Comparison of ENCODE assay signal across 8 cellular contexts in the genomic region with DNA sequence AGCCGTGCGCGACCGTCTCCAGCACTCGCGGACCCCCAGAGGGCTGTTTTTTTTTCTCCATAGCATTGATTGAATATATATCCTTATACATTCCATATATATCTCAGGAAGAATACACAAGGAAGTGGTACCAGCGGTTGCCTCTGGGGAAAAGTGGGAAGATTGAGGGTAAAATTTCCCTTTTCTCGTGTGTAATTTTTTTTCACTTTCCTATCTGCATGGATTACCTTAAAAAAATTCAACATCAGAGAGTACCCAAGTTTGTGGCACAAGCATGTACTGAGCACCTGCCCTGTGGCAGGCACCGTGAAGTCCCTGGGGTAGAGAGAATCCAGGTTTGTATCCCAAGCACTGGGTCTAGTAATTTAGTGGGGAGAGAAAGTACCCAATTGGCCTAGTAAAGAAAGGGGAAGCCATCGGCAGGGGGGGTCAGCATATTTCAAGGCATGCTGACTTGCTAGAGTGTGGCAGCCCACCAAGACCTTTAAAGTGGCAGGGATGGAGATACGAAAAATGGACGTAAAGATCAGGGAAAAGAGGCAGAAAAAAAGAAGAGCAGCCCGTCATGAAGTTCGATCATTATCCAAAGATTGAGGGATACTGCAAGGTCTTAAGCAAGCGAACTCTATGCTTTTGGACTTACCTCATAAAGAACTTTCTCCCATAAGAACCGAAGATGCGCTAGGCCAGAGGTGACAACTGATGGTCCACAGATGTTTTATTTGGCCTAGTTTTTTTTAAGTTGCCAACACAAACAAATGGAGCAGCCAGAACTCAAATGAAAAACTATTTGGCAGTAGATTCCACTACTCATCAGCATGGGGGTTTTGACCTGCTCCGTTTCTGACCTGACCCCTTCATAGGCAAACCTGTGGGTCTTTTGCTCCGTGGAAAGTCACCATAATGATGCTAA. TPM values are rescaled to one million over a fixed set of nuclear protein-coding genes. Genes with fewer than 3 reads are reported as not detected.
DNase-seq lines count a peak whose midpoint lies in the region; ATAC-seq and TF ChIP-seq lines count a peak whose summit lies in the region.

No MANE protein-coding gene starts in this region.

- H2AFZ ChIP-seq in SK-N-SH (ENCODE audit: low read depth): peak overlapping the region; percentile 84

- no peak for TF ChIP-seq RAD21 in SK-N-SH (IDR thresholded peaks at IDR 0.05; ENCODE audit: low read length)

- H3K4me1 Mint-ChIP-seq in activated T-helper 1 cell treated with anti-CD3 and anti-CD28 coated beads, Interleukin-12 subunit alpha, Interleukin-12 subunit beta, Interleukin-2, Interleukin-4 antibody, amounts not matched to agents 30 ng/mL and 10 ng/mL and 1 ng/mL, durations not matched to agents 14 hours and 24 hours and 36 hours (ENCODE audit: low read depth): peaks cover 36% of the 10 kb centered on the region
- peaks cover 33% of the 10 kb centered on the region for H3K4me1 Mint-ChIP-seq in stimulated activated naive CD8-positive, alpha-beta T cell treated with anti-CD3 and anti-CD28 coated beads, Interleukin-15, amount 100 ng/mL, for 72 hours

- H3K79me2 ChIP-seq in SK-N-SH (ENCODE audit: insufficient read depth): peaks cover 32% of the 10 kb centered on the region

- no peaks in the 10 kb centered on the region for H3K9me3 Mint-ChIP-seq in activated T-helper 1 cell treated with anti-CD3 and anti-CD28 coated beads, Interleukin-12 subunit alpha, Interleukin-12 subunit beta, Interleukin-2, Interleukin-4 antibody, amounts not matched to agents 30 ng/mL and 10 ng/mL and 1 ng/mL, durations not matched to agents 14 hours and 24 hours and 36 hours
- H3K9me3 Mint-ChIP-seq in stimulated activated naive CD8-positive, alpha-beta T cell treated with anti-CD3 and anti-CD28 coated beads, Interleukin-15, amount 100 ng/mL, for 72 hours: no peaks in the 10 kb centered on the region

- peaks cover 27% of the 10 kb centered on the region for H3K27me3 Mint-ChIP-seq in activated T-helper 1 cell treated with anti-CD3 and anti-CD28 coated beads, Interleukin-12 subunit alpha, Interleukin-12 subunit beta, Interleukin-2, Interleukin-4 antibody, amounts not matched to agents 30 ng/mL and 10 ng/mL and 1 ng/mL, durations not matched to agents 14 hours and 24 hours and 36 hours (ENCODE audit: insufficient read depth)
- no peaks in the 10 kb centered on the region for H3K27me3 Mint-ChIP-seq in stimulated activated naive CD8-positive, alpha-beta T cell treated with anti-CD3 and anti-CD28 coated beads, Interleukin-15, amount 100 ng/mL, for 72 hours

- ATAC-seq in SK-N-SH treated with all-trans-retinoic acid at 6 μM for 48 hours (no peak), GM21381 (IDR thresholded peaks at IDR 0.05; ENCODE audit: unreplicated experiment) (no peak)
- no peak for ATAC-seq in stimulated activated naive CD8-positive, alpha-beta T cell treated with anti-CD3 and anti-CD28 coated beads, Interleukin-15, amount 100 ng/mL, for 72 hours

- H3K4me3 Mint-ChIP-seq in activated T-helper 1 cell treated with anti-CD3 and anti-CD28 coated beads, Interleukin-12 subunit alpha, Interleukin-12 subunit beta, Interleukin-2, Interleukin-4 antibody, amounts not matched to agents 30 ng/mL and 10 ng/mL and 1 ng/mL, durations not matched to agents 14 hours and 24 hours and 36 hours: peak overlapping the region; percentile 99
- H3K4me3 Mint-ChIP-seq in stimulated activated naive CD8-positive, alpha-beta T cell treated with anti-CD3 and anti-CD28 coated beads, Interleukin-15, amount 100 ng/mL, for 72 hours: peak overlapping the region; percentile 99

- H3K27me3 ChIP-seq in SK-N-SH (ENCODE audit: insufficient read depth) (no peaks in the 10 kb centered on the region), iPS-15b (ENCODE audit: control insufficient read depth, insufficient read depth, low read length) (no peaks in the 10 kb centered on the region)

- H3K27ac ChIP-seq in SK-N-SH (ENCODE audit: low read depth in 2 of 2, low read length in 1 of 2): peak overlapping the region; percentile 79 to 98

- H3K36me3 Mint-ChIP-seq in activated T-helper 1 cell treated with anti-CD3 and anti-CD28 coated beads, Interleukin-12 subunit alpha, Interleukin-12 subunit beta, Interleukin-2, Interleukin-4 antibody, amounts not matched to agents 30 ng/mL and 10 ng/mL and 1 ng/mL, durations not matched to agents 14 hours and 24 hours and 36 hours (ENCODE audit: low read depth): peaks cover 23% of the 10 kb centered on the region

- H3K9ac ChIP-seq in SK-N-SH (peak overlapping the region; percentile 73), iPS-15b (ENCODE audit: low read depth, low read length) (peak overlapping the region; percentile 93)

- H3K4me1 ChIP-seq in SK-N-SH (ENCODE audit: control insufficient read depth in 1 of 2, insufficient read depth in 2 of 2, low read depth in 1 of 2, low read length in 1 of 2) (peaks cover 12 to 23% of the 10 kb centered on the region in 2 experiments; a peak in 3 of 4 replicates), iPS-15b (ENCODE audit: control insufficient read depth, insufficient read depth, low read length) (peaks cover 10% of the 10 kb centered on the region)

- WGBS in SK-N-SH (ENCODE audit: low lambda C conversion rate): 56% methylated on average over 19 of the region's 19 CpGs

- no peaks in the 10 kb centered on the region for H3K9me2 ChIP-seq in SK-N-SH

- intact Hi-C loops in activated T-helper 1 cell treated with anti-CD3 and anti-CD28 coated beads, Interleukin-12 subunit alpha, Interleukin-12 subunit beta, Interleukin-2, Interleukin-4 antibody, amounts not matched to agents 30 ng/mL and 10 ng/mL and 1 ng/mL, durations not matched to agents 14 hours and 24 hours and 36 hours (cut with micrococcal nuclease): no loop called here
- intact Hi-C loops in posterior vena cava (cut with DNase I): no loop called here

- H3K4me3 ChIP-seq in SK-N-SH (ENCODE audit: low read depth in 2 of 2, low read length in 1 of 2) (peak overlapping the region; percentile 49 to 69), iPS-15b (ENCODE audit: low read depth, low read length) (peak overlapping the region; percentile 90)

- TF ChIP-seq EP300 in SK-N-SH (IDR thresholded peaks at IDR 0.05; ENCODE audit: borderline replicate concordance in 1 of 2, low read depth in 1 of 2, low read length in 1 of 2): no peak

- H3K27ac Mint-ChIP-seq in activated T-helper 1 cell treated with anti-CD3 and anti-CD28 coated beads, Interleukin-12 subunit alpha, Interleukin-12 subunit beta, Interleukin-2, Interleukin-4 antibody, amounts not matched to agents 30 ng/mL and 10 ng/mL and 1 ng/mL, durations not matched to agents 14 hours and 24 hours and 36 hours: peak overlapping the region; percentile 100
- peak overlapping the region; percentile 99 for H3K27ac Mint-ChIP-seq in stimulated activated naive CD8-positive, alpha-beta T cell treated with anti-CD3 and anti-CD28 coated beads, Interleukin-15, amount 100 ng/mL, for 72 hours

- CTCF ChIA-PET in SK-N-SH (lab: Yijun Ruan, JAX): no interaction called here

- H3F3A ChIP-seq in SK-N-SH (replicated peaks; ENCODE audit: insufficient read depth): peaks cover 11% of the 10 kb centered on the region

- H3K9me3 ChIP-seq in SK-N-SH (no peaks in the 10 kb centered on the region), iPS-15b (ENCODE audit: control insufficient read depth, insufficient read depth, low read length) (no peaks in the 10 kb centered on the region)

- H3K36me3 ChIP-seq in SK-N-SH (replicated peaks in 1 of 2; ENCODE audit: control insufficient read depth in 1 of 2, insufficient read depth in 2 of 2, low read length in 1 of 2): peaks cover 20 to 21% of the 10 kb centered on the region in 2 experiments
- peaks cover 3% of the 10 kb centered on the region for H3K36me3 ChIP-seq in iPS-15b (ENCODE audit: control insufficient read depth, insufficient read depth, low read length)

- DNase-seq in SK-N-SH (no peak), posterior vena cava (ENCODE audit: low spot score) (no peak), SW 1271 (lab: John Stamatoyannopoulos, UW) (no peak)
- DNase-seq in activated T-helper 1 cell treated with anti-CD3 and anti-CD28 coated beads, Interleukin-12 subunit alpha, Interleukin-12 subunit beta, Interleukin-2, Interleukin-4 antibody, amounts not matched to agents 30 ng/mL and 10 ng/mL and 1 ng/mL, durations not matched to agents 14 hours and 24 hours and 36 hours (ENCODE audit: low spot score): no peak
- DNase-seq in stimulated activated naive CD8-positive, alpha-beta T cell treated with anti-CD3 and anti-CD28 coated beads, Interleukin-15, amount 100 ng/mL, for 72 hours: no peak

- no peak for TF ChIP-seq CTCF in SK-N-SH (IDR thresholded peaks at IDR 0.05)

- POLR2A ChIA-PET in SK-N-SH (lab: Yijun Ruan, JAX): interaction anchor here (1.2 to 2.9 kb wide), 6 partner anchors 8 to 167 kb away, joined by 4 to 19 read pairs (median 6); partner anchors contain the start of gene PSMG1

- H3K4me2 ChIP-seq in SK-N-SH: peak overlapping the region; percentile 77

- peaks cover 30% of the 10 kb centered on the region for H4K20me1 ChIP-seq in SK-N-SH (ENCODE audit: insufficient read depth)

TF ChIP-seq in SK-N-SH treated with all-trans-retinoic acid at 6 μM for 48 hours, 23 proteins besides CTCF, POLR2A, EP300 and RAD21 (continues in another document):
- TF ChIP-seq TOX (CRISPR knock-in tag; IDR thresholded peaks at IDR 0.05; ENCODE audit: borderline replicate concordance) (no peak), SNAI2 (CRISPR knock-in tag; IDR thresholded peaks at IDR 0.05) (no peak)

RNA-seq across cellular contexts. Expression of gene HMGN1, which starts 1.5 kb away (rescaled TPM):
- 203 and 219 TPM in 2 replicates for polyA plus RNA-seq in SK-N-SH (2012; rRNA removed)
- polyA plus RNA-seq in SK-N-SH (2012; cell fraction: cytosol; rRNA removed): 266 and 361 TPM in 2 replicates
- 150 and 210 TPM in 2 replicates for polyA plus RNA-seq in SK-N-SH (2012; cell fraction: nucleus; rRNA removed)
- total RNA-seq in activated T-helper 1 cell treated with anti-CD3 and anti-CD28 coated beads, Interleukin-12 subunit alpha, Interleukin-12 subunit beta, Interleukin-2, Interleukin-4 antibody, amounts not matched to agents 30 ng/mL and 10 ng/mL and 1 ng/mL, durations not matched to agents 14 hours and 24 hours and 36 hours: 313 and 314 TPM in 2 replicates
- 100 to 1,000 TPM in 1 of 2 donors, 10 to 100 TPM in 1; 65.9 to 101 TPM for total RNA-seq in posterior vena cava

RNA-seq across cellular contexts. Expression of gene BRWD1, which starts 36.9 kb away (rescaled TPM):
- 7.9 and 9.1 TPM in 2 replicates for polyA plus RNA-seq in SK-N-SH (2012; rRNA removed)
- polyA plus RNA-seq in SK-N-SH (2012; cell fraction: cytosol; rRNA removed): 10.3 and 13.3 TPM in 2 replicates
- polyA plus RNA-seq in SK-N-SH (2012; cell fraction: nucleus; rRNA removed): 9.6 and 12.3 TPM in 2 replicates
- 34.7 and 38.1 TPM in 2 replicates for total RNA-seq in activated T-helper 1 cell treated with anti-CD3 and anti-CD28 coated beads, Interleukin-12 subunit alpha, Interleukin-12 subunit beta, Interleukin-2, Interleukin-4 antibody, amounts not matched to agents 30 ng/mL and 10 ng/mL and 1 ng/mL, durations not matched to agents 14 hours and 24 hours and 36 hours
- total RNA-seq in posterior vena cava: 10 to 100 TPM; 35.5 to 37.3 TPM
